In genomic region chr20:45863543-45864470, GRCh38 we compare ENCODE assay signal across 1 cellular context.
TF ChIP-seq lines count a peak whose summit lies in the region.

No MANE protein-coding gene starts in this region.

TF ChIP-seq in HepG2, 621 proteins besides CTCF, POLR2A, EP300 and RAD21 (continued from another document and continues in another):
- TF ChIP-seq IRF9 (CRISPR knock-in tag; IDR thresholded peaks at IDR 0.05; ENCODE audit: borderline replicate concordance) (0 out of 2 replicates have a peak, but pooled peaks have one; percentile 69), SYNCRIP (IDR thresholded peaks at IDR 0.05; ENCODE audit: insufficient read depth, low read depth, low read length) (no peak), GFI1 (CRISPR knock-in tag; IDR thresholded peaks at IDR 0.05; ENCODE audit: borderline replicate concordance) (no peak), NFRKB (IDR thresholded peaks at IDR 0.05) (no peak), SP4 (CRISPR knock-in tag; IDR thresholded peaks at IDR 0.05) (0 out of 2 replicates have a peak, but pooled peaks have one; percentile 14), ZNF879 (CRISPR knock-in tag; IDR thresholded peaks at IDR 0.05) (peak; percentile 82; the same call in 1 of the 2 replicates), RNF2 (conservative IDR thresholded peaks at IDR 0.05; ENCODE audit: low read depth) (no peak), KDM5B (CRISPR knock-in tag; IDR thresholded peaks at IDR 0.05; ENCODE audit: borderline replicate concordance) (no peak), ATF7-NPFF (CRISPR knock-in tag; IDR thresholded peaks at IDR 0.05; ENCODE audit: low read depth) (no peak), ZNF747 (CRISPR knock-in tag; IDR thresholded peaks at IDR 0.05; ENCODE audit: borderline replicate concordance) (no peak), ZNF580 (CRISPR knock-in tag; IDR thresholded peaks at IDR 0.05; ENCODE audit: borderline replicate concordance, low read depth) (0 out of 2 replicates have a peak, but pooled peaks have one; percentile 33), ZNF615 (CRISPR knock-in tag; IDR thresholded peaks at IDR 0.05; ENCODE audit: borderline replicate concordance) (no peak), ZSCAN30 (CRISPR knock-in tag; IDR thresholded peaks at IDR 0.05) (no peak), FOXP4 (CRISPR knock-in tag; IDR thresholded peaks at IDR 0.05) (peak; percentile 94), ZNF749 (CRISPR knock-in tag; IDR thresholded peaks at IDR 0.05; ENCODE audit: borderline replicate concordance) (no peak), AGO1 (IDR thresholded peaks at IDR 0.05; ENCODE audit: low read depth, low read length, poor library complexity, severe bottlenecking) (no peak), BCL6 (CRISPR knock-in tag; IDR thresholded peaks at IDR 0.05) (peak; percentile 72), RBFOX2 (IDR thresholded peaks at IDR 0.05; ENCODE audit: low read depth, low read length) (no peak), RORA (CRISPR knock-in tag; IDR thresholded peaks at IDR 0.05) (no peak), ZNF558 (CRISPR knock-in tag; IDR thresholded peaks at IDR 0.05; ENCODE audit: borderline replicate concordance) (no peak), BHLHE40 (IDR thresholded peaks at IDR 0.05; ENCODE audit: low read length) (0 out of 2 replicates have a peak, but pooled peaks have one; percentile 2), TCF12 (IDR thresholded peaks at IDR 0.05) (no peak), TCF12 (CRISPR knock-in tag; IDR thresholded peaks at IDR 0.05) (peak; percentile 57; the same call in 1 of the 2 replicates), EHMT2 (IDR thresholded peaks at IDR 0.05; ENCODE audit: borderline replicate concordance, low read depth, low read length) (0 out of 2 replicates have a peak, but pooled peaks have one; percentile 30), ZNF510 (CRISPR knock-in tag; IDR thresholded peaks at IDR 0.05; ENCODE audit: low read depth) (no peak), ERF (CRISPR knock-in tag; IDR thresholded peaks at IDR 0.05) (peak; percentile 70), ZNF556 (CRISPR knock-in tag; IDR thresholded peaks at IDR 0.05; ENCODE audit: borderline replicate concordance) (no peak; the same call in 1 of the 2 replicates), ZNF251 (CRISPR knock-in tag; IDR thresholded peaks at IDR 0.05) (no peak), MAFK (conservative IDR thresholded peaks at IDR 0.05 in 1 of 2, IDR thresholded peaks at IDR 0.05 in 1 of 2; ENCODE audit: low read length in 2 of 2) (no peak), ZNF496 (CRISPR knock-in tag; IDR thresholded peaks at IDR 0.05; ENCODE audit: insufficient replicate concordance) (no peak), TAF1 (CRISPR knock-in tag; IDR thresholded peaks at IDR 0.05) (no peak), RELA (CRISPR knock-in tag; IDR thresholded peaks at IDR 0.05) (0 out of 2 replicates have a peak, but pooled peaks have one; percentile 71), MAFF (IDR thresholded peaks at IDR 0.05; ENCODE audit: low read depth, low read length) (no peak), SMAD1 (CRISPR knock-in tag; IDR thresholded peaks at IDR 0.05; ENCODE audit: borderline replicate concordance, low read depth) (no peak), ZNF343 (CRISPR knock-in tag; IDR thresholded peaks at IDR 0.05) (no peak), JUN (CRISPR knock-in tag; IDR thresholded peaks at IDR 0.05) (no peak), SSRP1 (CRISPR knock-in tag; IDR thresholded peaks at IDR 0.05) (0 out of 2 replicates have a peak, but pooled peaks have one; percentile 33), CEBPG (CRISPR knock-in tag; IDR thresholded peaks at IDR 0.05) (peak; percentile 87), HIVEP1 (CRISPR knock-in tag; IDR thresholded peaks at IDR 0.05) (no peak), HNF4G (IDR thresholded peaks at IDR 0.05; ENCODE audit: borderline replicate concordance, low read depth, low read length) (peak; percentile 92), HNF4G (CRISPR knock-in tag; IDR thresholded peaks at IDR 0.05; ENCODE audit: borderline replicate concordance, low read depth) (no peak; the same call in 1 of the 2 replicates), ZNF792 (CRISPR knock-in tag; IDR thresholded peaks at IDR 0.05) (peak; percentile 47; the same call in 1 of the 2 replicates), ATF3 (CRISPR knock-in tag; IDR thresholded peaks at IDR 0.05) (no peak), MBNL3 (CRISPR knock-in tag; conservative IDR thresholded peaks at IDR 0.05) (no peak), MEIS2 (CRISPR knock-in tag; IDR thresholded peaks at IDR 0.05) (no peak), MEIS1 (CRISPR knock-in tag; IDR thresholded peaks at IDR 0.05; ENCODE audit: borderline replicate concordance) (no peak), SMAD9 (CRISPR knock-in tag; IDR thresholded peaks at IDR 0.05) (no peak), IKZF5 (CRISPR knock-in tag; IDR thresholded peaks at IDR 0.05) (peak; percentile 68), HMGA1 (CRISPR knock-in tag; conservative IDR thresholded peaks at IDR 0.05) (no peak), NR1H2 (CRISPR knock-in tag; IDR thresholded peaks at IDR 0.05; ENCODE audit: borderline replicate concordance, low read depth) (no peak), HNRNPK (IDR thresholded peaks at IDR 0.05; ENCODE audit: low read depth, low read length, poor library complexity, severe bottlenecking) (no peak), ETV5 (CRISPR knock-in tag; IDR thresholded peaks at IDR 0.05; ENCODE audit: borderline replicate concordance) (no peak; the same call in 1 of the 2 replicates), SNRNP70 (IDR thresholded peaks at IDR 0.05; ENCODE audit: low read depth, low read length) (no peak)
- TF ChIP-seq, protein P1, sequence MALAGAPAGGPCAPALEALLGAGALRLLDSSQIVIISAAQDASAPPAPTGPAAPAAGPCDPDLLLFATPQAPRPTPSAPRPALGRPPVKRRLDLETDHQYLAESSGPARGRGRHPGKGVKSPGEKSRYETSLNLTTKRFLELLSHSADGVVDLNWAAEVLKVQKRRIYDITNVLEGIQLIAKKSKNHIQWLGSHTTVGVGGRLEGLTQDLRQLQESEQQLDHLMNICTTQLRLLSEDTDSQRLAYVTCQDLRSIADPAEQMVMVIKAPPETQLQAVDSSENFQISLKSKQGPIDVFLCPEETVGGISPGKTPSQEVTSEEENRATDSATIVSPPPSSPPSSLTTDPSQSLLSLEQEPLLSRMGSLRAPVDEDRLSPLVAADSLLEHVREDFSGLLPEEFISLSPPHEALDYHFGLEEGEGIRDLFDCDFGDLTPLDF (CRISPR knock-in tag; IDR thresholded peaks at IDR 0.05) = no peak
- TF ChIP-seq, protein P2, sequence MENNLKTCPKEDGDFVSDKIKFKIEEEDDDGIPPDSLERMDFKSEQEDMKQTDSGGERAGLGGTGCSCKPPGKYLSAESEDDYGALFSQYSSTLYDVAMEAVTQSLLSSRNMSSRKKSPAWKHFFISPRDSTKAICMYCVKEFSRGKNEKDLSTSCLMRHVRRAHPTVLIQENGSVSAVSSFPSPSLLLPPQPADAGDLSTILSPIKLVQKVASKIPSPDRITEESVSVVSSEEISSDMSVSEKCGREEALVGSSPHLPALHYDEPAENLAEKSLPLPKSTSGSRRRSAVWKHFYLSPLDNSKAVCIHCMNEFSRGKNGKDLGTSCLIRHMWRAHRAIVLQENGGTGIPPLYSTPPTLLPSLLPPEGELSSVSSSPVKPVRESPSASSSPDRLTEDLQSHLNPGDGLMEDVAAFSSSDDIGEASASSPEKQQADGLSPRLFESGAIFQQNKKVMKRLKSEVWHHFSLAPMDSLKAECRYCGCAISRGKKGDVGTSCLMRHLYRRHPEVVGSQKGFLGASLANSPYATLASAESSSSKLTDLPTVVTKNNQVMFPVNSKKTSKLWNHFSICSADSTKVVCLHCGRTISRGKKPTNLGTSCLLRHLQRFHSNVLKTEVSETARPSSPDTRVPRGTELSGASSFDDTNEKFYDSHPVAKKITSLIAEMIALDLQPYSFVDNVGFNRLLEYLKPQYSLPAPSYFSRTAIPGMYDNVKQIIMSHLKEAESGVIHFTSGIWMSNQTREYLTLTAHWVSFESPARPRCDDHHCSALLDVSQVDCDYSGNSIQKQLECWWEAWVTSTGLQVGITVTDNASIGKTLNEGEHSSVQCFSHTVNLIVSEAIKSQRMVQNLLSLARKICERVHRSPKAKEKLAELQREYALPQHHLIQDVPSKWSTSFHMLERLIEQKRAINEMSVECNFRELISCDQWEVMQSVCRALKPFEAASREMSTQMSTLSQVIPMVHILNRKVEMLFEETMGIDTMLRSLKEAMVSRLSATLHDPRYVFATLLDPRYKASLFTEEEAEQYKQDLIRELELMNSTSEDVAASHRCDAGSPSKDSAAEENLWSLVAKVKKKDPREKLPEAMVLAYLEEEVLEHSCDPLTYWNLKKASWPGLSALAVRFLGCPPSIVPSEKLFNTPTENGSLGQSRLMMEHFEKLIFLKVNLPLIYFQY (CRISPR knock-in tag; IDR thresholded peaks at IDR 0.05; ENCODE audit: borderline replicate concordance) = no peak
- TF ChIP-seq, protein P3, sequence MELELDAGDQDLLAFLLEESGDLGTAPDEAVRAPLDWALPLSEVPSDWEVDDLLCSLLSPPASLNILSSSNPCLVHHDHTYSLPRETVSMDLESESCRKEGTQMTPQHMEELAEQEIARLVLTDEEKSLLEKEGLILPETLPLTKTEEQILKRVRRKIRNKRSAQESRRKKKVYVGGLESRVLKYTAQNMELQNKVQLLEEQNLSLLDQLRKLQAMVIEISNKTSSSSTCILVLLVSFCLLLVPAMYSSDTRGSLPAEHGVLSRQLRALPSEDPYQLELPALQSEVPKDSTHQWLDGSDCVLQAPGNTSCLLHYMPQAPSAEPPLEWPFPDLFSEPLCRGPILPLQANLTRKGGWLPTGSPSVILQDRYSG (CRISPR knock-in tag; IDR thresholded peaks at IDR 0.05) = no peak
- TF ChIP-seq, protein P4, sequence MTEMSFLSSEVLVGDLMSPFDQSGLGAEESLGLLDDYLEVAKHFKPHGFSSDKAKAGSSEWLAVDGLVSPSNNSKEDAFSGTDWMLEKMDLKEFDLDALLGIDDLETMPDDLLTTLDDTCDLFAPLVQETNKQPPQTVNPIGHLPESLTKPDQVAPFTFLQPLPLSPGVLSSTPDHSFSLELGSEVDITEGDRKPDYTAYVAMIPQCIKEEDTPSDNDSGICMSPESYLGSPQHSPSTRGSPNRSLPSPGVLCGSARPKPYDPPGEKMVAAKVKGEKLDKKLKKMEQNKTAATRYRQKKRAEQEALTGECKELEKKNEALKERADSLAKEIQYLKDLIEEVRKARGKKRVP (CRISPR knock-in tag; IDR thresholded peaks at IDR 0.05) = no peak
- TF ChIP-seq, protein P5, sequence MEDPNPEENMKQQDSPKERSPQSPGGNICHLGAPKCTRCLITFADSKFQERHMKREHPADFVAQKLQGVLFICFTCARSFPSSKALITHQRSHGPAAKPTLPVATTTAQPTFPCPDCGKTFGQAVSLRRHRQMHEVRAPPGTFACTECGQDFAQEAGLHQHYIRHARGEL (CRISPR knock-in tag; IDR thresholded peaks at IDR 0.05) = no peak
- TF ChIP-seq, protein P6, sequence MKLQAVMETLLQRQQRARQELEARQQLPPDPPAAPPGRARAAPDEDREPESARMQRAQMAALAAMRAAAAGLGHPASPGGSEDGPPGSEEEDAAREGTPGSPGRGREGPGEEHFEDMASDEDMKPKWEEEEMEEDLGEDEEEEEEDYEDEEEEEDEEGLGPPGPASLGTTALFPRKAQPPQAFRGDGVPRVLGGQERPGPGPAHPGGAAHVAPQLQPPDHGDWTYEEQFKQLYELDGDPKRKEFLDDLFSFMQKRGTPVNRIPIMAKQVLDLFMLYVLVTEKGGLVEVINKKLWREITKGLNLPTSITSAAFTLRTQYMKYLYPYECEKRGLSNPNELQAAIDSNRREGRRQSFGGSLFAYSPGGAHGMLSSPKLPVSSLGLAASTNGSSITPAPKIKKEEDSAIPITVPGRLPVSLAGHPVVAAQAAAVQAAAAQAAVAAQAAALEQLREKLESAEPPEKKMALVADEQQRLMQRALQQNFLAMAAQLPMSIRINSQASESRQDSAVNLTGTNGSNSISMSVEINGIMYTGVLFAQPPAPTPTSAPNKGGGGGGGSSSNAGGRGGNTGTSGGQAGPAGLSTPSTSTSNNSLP (IDR thresholded peaks at IDR 0.05; ENCODE audit: low read depth, low read length) = no peak; the same call in 1 of the 2 replicates
